Comparison of ENCODE assay signal across 24 cellular contexts in genomic region chr2:189560273-189560586, GRCh38. TPM values are rescaled to one million over a fixed set of nuclear protein-coding genes. Genes with fewer than 3 reads are reported as not detected.
DNase-seq lines count a peak whose midpoint lies in the region; ATAC-seq and TF ChIP-seq lines count a peak whose summit lies in the region.
"Had no signal": no experiment of that assay in that cellular context is flagged by ENCODE, and none has a peak within 500 bp of the region (broad histone marks: within the 10 kb centered on the region; RNA-seq: fewer than 3 reads in every experiment).

No MANE protein-coding gene starts in this region.

- H3K4me3 ChIP-seq in PC-3 (ENCODE audit: low read length) (no peak overlapping the region), coronary artery (no peak overlapping the region), mesodermal cell (ENCODE audit: extremely low read depth, insufficient read depth, low read length, poor library complexity, severe bottlenecking) (no peak overlapping the region), thoracic aorta (no peak overlapping the region), trophoblast cell (ENCODE audit: low read depth, low read length) (no peak overlapping the region)
- H3K4me3 ChIP-seq: BLaER1 treated with 17β-estradiol and CSF1 and Interleukin-3, amounts not matched to agents 10 nM and 100 nM; SJSA1; upper lobe of left lung had no signal

- H3K27ac ChIP-seq in PC-3 (ENCODE audit: low read length) (no peak overlapping the region), coronary artery (peak overlapping the region; percentile 40 to 67), mesodermal cell (ENCODE audit: low read depth, low read length, severe bottlenecking) (peak overlapping the region; percentile 59), thoracic aorta (peak overlapping the region; percentile 48 to 86), trophoblast cell (ENCODE audit: low read depth, low read length) (no peak overlapping the region)
- H3K27ac ChIP-seq: BLaER1 treated with 17β-estradiol and CSF1 and Interleukin-3, amounts not matched to agents 10 nM and 100 nM; SJSA1 had no signal

- H3K9me3 ChIP-seq in PC-3 (ENCODE audit: low read length) (no peaks in the 10 kb centered on the region), mesodermal cell (ENCODE audit: control insufficient read depth, low read length) (no peaks in the 10 kb centered on the region), thoracic aorta (no peaks in the 10 kb centered on the region), trophoblast cell (ENCODE audit: insufficient read depth, low read depth, low read length) (no peaks in the 10 kb centered on the region)
- H3K9me3 ChIP-seq: SJSA1, upper lobe of left lung had no signal

- DNase-seq in PC-3 (no peak), coronary artery (ENCODE audit: low spot score) (no peak), thoracic aorta (ENCODE audit: low spot score) (no peak), SKM-1 treated with dmso at 0.1 percent for 144 hours (lab: John Stamatoyannopoulos, UW; ENCODE audit: unreplicated experiment) (no peak), trophoblast cell (no peak), RKO (ENCODE audit: low spot score) (no peak)
- DNase-seq: activated CD4-positive, alpha-beta T cell treated with anti-CD3 and anti-CD28 coated beads, Interleukin-2, amount 50 U/mL, for 48 hours; activated CD8-positive, alpha-beta memory T cell treated with anti-CD3 and anti-CD28 coated beads, Interleukin-2, amount 50 U/mL, for 48 hours; activated naive CD4-positive, alpha-beta T cell treated with anti-CD3 and anti-CD28 coated beads, Interleukin-2, amount 50 U/mL, for 16 hours; dermis blood vessel endothelial cell; DMS79 treated with DMSO at 0.1 percent for 48 hours; kidney glomerular epithelial cell; NCI-H1436; NCI-H345; NCI-H748 treated with DMSO at 0.1 percent for 48 hours; nucleus accumbens; stimulated activated naive CD8-positive, alpha-beta T cell treated with anti-CD3 and anti-CD28 coated beads, Interleukin-15, Interleukin-2, amounts not matched to agents 100 U/mL and 50 U/mL, for 24 hours; upper lobe of left lung had no signal

- H2BK120ac ChIP-seq in trophoblast cell (ENCODE audit: insufficient read depth, low read length, poor library complexity): no peak overlapping the region

- H3K4me2 ChIP-seq in PC-3 (ENCODE audit: low read length) (no peak overlapping the region), trophoblast cell (ENCODE audit: low read length) (no peak overlapping the region)

- POLR2A ChIA-PET in PC-3 (lab: Charles Lee; ENCODE audit: unreplicated experiment): no interaction called here

- H4K20me1 ChIP-seq in PC-3 (ENCODE audit: low read length): no peaks in the 10 kb centered on the region
- H4K20me1 ChIP-seq: BLaER1 treated with 17β-estradiol and CSF1 and Interleukin-3, amounts not matched to agents 10 nM and 100 nM had no signal

- H3K79me1 ChIP-seq in trophoblast cell (ENCODE audit: low read length): peaks cover 3% of the 10 kb centered on the region

- H3K9me2 ChIP-seq in PC-3 (replicated peaks; ENCODE audit: low read length): no peaks in the 10 kb centered on the region

- H3F3A ChIP-seq in PC-3 (ENCODE audit: low read length, unreplicated experiment): no peaks in the 10 kb centered on the region

- H3K9ac ChIP-seq in PC-3 (ENCODE audit: low read length) (no peak overlapping the region), trophoblast cell (ENCODE audit: low read length) (no peak overlapping the region)
- H3K9ac ChIP-seq: BLaER1 treated with 17β-estradiol and CSF1 and Interleukin-3, amounts not matched to agents 10 nM and 100 nM had no signal

- H3K27me3 ChIP-seq in PC-3 (ENCODE audit: low read length) (no peaks in the 10 kb centered on the region), thoracic aorta (replicated peaks; ENCODE audit: insufficient read depth) (no peaks in the 10 kb centered on the region), trophoblast cell (ENCODE audit: insufficient read depth, low read length) (no peaks in the 10 kb centered on the region)
- H3K27me3 ChIP-seq: BLaER1 treated with 17β-estradiol and CSF1 and Interleukin-3, amounts not matched to agents 10 nM and 100 nM; upper lobe of left lung had no signal

- no peak for ATAC-seq in PC-3
- no peak for ATAC-seq in thoracic aorta (ENCODE audit: insufficient number of reproducible peaks, low FRiP score, low read depth)
- no peak for ATAC-seq in GM21825 (IDR thresholded peaks at IDR 0.05; ENCODE audit: unreplicated experiment)
- ATAC-seq: activated CD4-positive, CD25-positive, alpha-beta regulatory T cell treated with anti-CD3 and anti-CD28 coated beads, Interleukin-2, amount 50 U/mL, for 24 hours; activated T-helper 17 cell treated with anti-CD3 and anti-CD28 coated beads, Interleukin-2, amount 50 U/mL, for 72 hours; stimulated activated naive CD8-positive, alpha-beta T cell treated with anti-CD3 and anti-CD28 coated beads, Interleukin-15, Interleukin-2, amounts not matched to agents 100 U/mL and 50 U/mL, for 24 hours had no signal

- no peak overlapping the region for H3K4ac ChIP-seq in trophoblast cell (ENCODE audit: low read depth, low read length)

- TF ChIP-seq CTCF in PC-3 (conservative IDR thresholded peaks at IDR 0.05; ENCODE audit: low read depth, low read length) (no peak), coronary artery (IDR thresholded peaks at IDR 0.05) (no peak), thoracic aorta (IDR thresholded peaks at IDR 0.05) (no peak)

- H3K79me2 ChIP-seq in PC-3 (ENCODE audit: low read length): no peaks in the 10 kb centered on the region
- no peaks in the 10 kb centered on the region for H3K79me2 ChIP-seq in trophoblast cell (ENCODE audit: control insufficient read depth, insufficient read depth, low read length, poor library complexity)

- no peaks in the 10 kb centered on the region for H3K36me3 ChIP-seq in PC-3 (ENCODE audit: low read depth, low read length)
- peaks cover 18% of the 10 kb centered on the region for H3K36me3 ChIP-seq in mesodermal cell (ENCODE audit: control insufficient read depth, insufficient read depth, low read length)
- peaks cover 16% of the 10 kb centered on the region for H3K36me3 ChIP-seq in thoracic aorta
- peaks cover 4 to 8% of the 10 kb centered on the region in 2 experiments for H3K36me3 ChIP-seq in trophoblast cell (ENCODE audit: control insufficient read depth in 1 of 2, insufficient read depth in 2 of 2, low read length in 2 of 2)
- H3K36me3 ChIP-seq: BLaER1 treated with 17β-estradiol and CSF1 and Interleukin-3, amounts not matched to agents 10 nM and 100 nM; SJSA1 had no signal

- no peak overlapping the region for H3K18ac ChIP-seq in trophoblast cell (ENCODE audit: low read length)

- no peak overlapping the region for H2BK12ac ChIP-seq in trophoblast cell (ENCODE audit: low read length)

- no peak overlapping the region for H4K12ac ChIP-seq in trophoblast cell (ENCODE audit: low read depth, low read length)

- BruUV-seq in PC-3 (replicated peaks; lab: Mats Ljungman, UMichigan): no TSS peak

- H4K8ac ChIP-seq in trophoblast cell (ENCODE audit: low read depth, low read length): no peak overlapping the region

- H4K91ac ChIP-seq in trophoblast cell (ENCODE audit: low read depth, low read length): no peak overlapping the region

- CTCF ChIA-PET in PC-3 (lab: Charles Lee): no interaction called here

- intact Hi-C loops in PC-3 (cut with micrococcal nuclease): no loop called here

- H3K4me1 ChIP-seq in PC-3 (ENCODE audit: insufficient read depth, low read length) (peaks cover 22% of the 10 kb centered on the region), mesodermal cell (ENCODE audit: control insufficient read depth, insufficient read depth, low read length, poor library complexity, severe bottlenecking) (peaks cover 21% of the 10 kb centered on the region), thoracic aorta (ENCODE audit: control insufficient read depth in 1 of 2, low read depth in 2 of 2) (peaks cover 55 to 90% of the 10 kb centered on the region in 2 donors), trophoblast cell (ENCODE audit: control insufficient read depth in 1 of 2, insufficient read depth in 2 of 2, low read length in 2 of 2) (peaks cover 9 to 11% of the 10 kb centered on the region in 2 experiments)
- H3K4me1 ChIP-seq: SJSA1 had no signal

- H2AFZ ChIP-seq in PC-3 (ENCODE audit: low read length) (0 out of 2 replicates have a peak overlapping the region, but pooled peaks have one; percentile 30), trophoblast cell (ENCODE audit: insufficient read depth, low read length, poor library complexity) (no peak overlapping the region)

- no peak overlapping the region for H3K14ac ChIP-seq in trophoblast cell (ENCODE audit: low read length)

- no peak overlapping the region for H2AK5ac ChIP-seq in trophoblast cell (ENCODE audit: low read length)

- no peak overlapping the region for H3K23ac ChIP-seq in trophoblast cell (ENCODE audit: low read length)

- no peak overlapping the region for H2BK5ac ChIP-seq in trophoblast cell (ENCODE audit: low read depth, low read length, poor library complexity)

RNA-seq across cellular contexts. Expression of gene SLC40A1, which starts 20.4 kb away (rescaled TPM):
- 1.7 and 13.4 TPM in 2 replicates for total RNA-seq in PC-3 (2014; rRNA removed)
- 48.1 TPM for polyA plus RNA-seq in mesodermal cell (2013, experiment 1 of 2)
- polyA plus RNA-seq in mesodermal cell (2013, experiment 2 of 2): 60.9 TPM
- total RNA-seq in thoracic aorta: 100 to 1,000 TPM in 1 of 2 donors, 10 to 100 TPM in 1; 76.5 to 118 TPM
- polyA plus RNA-seq in trophoblast cell (2013): 313 and 338 TPM in 2 replicates

Comparison
In these comparisons a context has a peak if more than half of its experiments do, and no peak if none do; other contexts are left out.
1. H3K27ac ChIP-seq: peak in coronary artery (2 of 2), mesodermal cell (single experiment) and thoracic aorta (2 of 2); none in PC-3 (single experiment) and trophoblast cell (single experiment).